ENCODE assay signal across 16 cellular contexts in the genomic region with DNA sequence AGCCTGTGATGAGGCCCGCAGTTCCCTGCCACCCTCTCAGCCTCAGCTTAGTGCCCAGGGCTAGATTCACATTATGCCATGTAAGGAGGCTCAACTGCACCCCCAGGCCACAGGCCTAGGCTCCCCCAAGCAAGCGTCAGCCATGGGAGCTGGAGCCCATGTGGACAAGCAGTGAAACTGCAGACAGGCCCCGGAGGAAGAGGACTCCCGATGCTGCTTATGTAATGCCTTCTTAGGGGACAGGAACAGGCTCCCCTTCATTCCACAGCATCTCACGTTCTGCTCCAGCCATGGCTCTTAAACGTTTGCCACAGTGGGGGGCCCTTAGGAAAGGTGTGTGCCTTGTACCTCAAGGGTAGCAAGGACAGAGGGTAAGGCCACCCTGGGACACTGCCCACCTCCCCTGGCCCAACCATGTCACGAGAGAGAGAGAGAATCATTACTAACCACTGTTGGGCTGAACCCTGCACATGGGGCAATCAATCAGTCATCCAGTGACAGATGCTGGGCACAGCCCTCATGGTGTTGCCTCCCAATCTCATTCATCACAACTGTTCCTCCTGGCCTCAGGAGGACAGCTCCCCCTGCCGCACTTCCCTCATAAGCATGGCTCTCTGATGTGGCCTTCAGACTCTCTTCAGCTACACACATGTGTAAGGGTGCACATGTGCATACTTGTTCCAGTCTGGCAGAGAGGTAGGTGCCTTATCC.
DNase-seq lines count a peak whose midpoint lies in the region; ATAC-seq and TF ChIP-seq lines count a peak whose summit lies in the region.
"Had no signal": no experiment of that assay in that cellular context is flagged by ENCODE, and none has a peak within 500 bp of the region (broad histone marks: within the 10 kb centered on the region; RNA-seq: fewer than 3 reads in every experiment).

No MANE protein-coding gene starts in this region.

- no peak overlapping the region for H3K4me3 ChIP-seq in HCT116 (replicated peaks in 1 of 2; ENCODE audit: low read depth in 1 of 2, low read length in 2 of 2)
- H3K4me3 ChIP-seq: lower lobe of right lung, ovary had no signal

- RAD21 ChIA-PET in HCT116 (lab: Charles Lee; ENCODE audit: low non-redundant PET in 1 of 2, low total read pairs in 2 of 2, uncharacterized antibody in 2 of 2, unreplicated experiment in 2 of 2) = no interaction called here

- POLR2A ChIA-PET in HCT116 (lab: Charles Lee) = no interaction called here
- POLR2A ChIA-PET in WTC11 (lab: Charles Lee) = no interaction called here

- H3K4me2 ChIP-seq in HCT116 (ENCODE audit: low read length) = no peak overlapping the region

- H3K9me3 ChIP-seq in HCT116 (ENCODE audit: control insufficient read depth in 1 of 2, insufficient read depth in 1 of 2, low read depth in 1 of 2, low read length in 2 of 2) = no peaks in the 10 kb centered on the region
- H3K9me3 ChIP-seq: lower lobe of right lung, ovary had no signal

- 0 out of 2 replicates have a peak, but pooled peaks cover 4% of the 10 kb centered on the region for H3K9me3 Mint-ChIP-seq in WTC11
- no peaks in the 10 kb centered on the region for H3K9me3 Mint-ChIP-seq in activated T-cell treated with anti-CD3 and anti-CD28 coated beads, Interleukin-2, amount 50 U/mL, for 4 hours
- H3K9me3 Mint-ChIP-seq: activated CD8-positive, alpha-beta T cell treated with anti-CD3 and anti-CD28 coated beads for 36 hours had no signal

- H3K27ac Mint-ChIP-seq in WTC11 = no peak overlapping the region
- H3K27ac Mint-ChIP-seq: activated CD8-positive, alpha-beta T cell treated with anti-CD3 and anti-CD28 coated beads for 36 hours had no signal

- no peak overlapping the region for H3K27ac ChIP-seq in HCT116 (ENCODE audit: low read depth, low read length)
- H3K27ac ChIP-seq: lower lobe of right lung, ovary had no signal

- 0 out of 2 replicates have a peak, but pooled peaks have one; percentile 5 for TF ChIP-seq RAD21 in HCT116 (IDR thresholded peaks at IDR 0.05; ENCODE audit: low read depth)

- H3K36me3 ChIP-seq in HCT116 (ENCODE audit: control insufficient read depth in 1 of 2, insufficient read depth in 2 of 2, low read length in 2 of 2) = no peaks in the 10 kb centered on the region
- H3K36me3 ChIP-seq: lower lobe of right lung, ovary had no signal

- DNase-seq in ELF-1 (ENCODE audit: low read depth, low spot score) (peak; percentile 33), HCT116 (ENCODE audit: low read depth, low spot score) (no peak), WTC11 (ENCODE audit: low spot score) (no peak), medulla oblongata (ENCODE audit: extremely low spot score) (peak; percentile 80), NCI-H146 treated with DMSO at 0.1 percent for 48 hours (lab: John Stamatoyannopoulos, UW; ENCODE audit: unreplicated experiment) (no peak), SHP77 (lab: John Stamatoyannopoulos, UW) (no peak)
- no peak for DNase-seq in activated T-cell treated with anti-CD3 and anti-CD28 coated beads, Interleukin-2, amount 50 U/mL, for 4 hours
- no peak for DNase-seq in activated CD4-positive, alpha-beta T cell treated with anti-CD3 and anti-CD28 coated beads, Interleukin-2, amount 50 U/mL, for 1 hour
- DNase-seq: activated CD8-positive, alpha-beta T cell treated with anti-CD3 and anti-CD28 coated beads for 36 hours; AML-193; lower lobe of right lung; MM.1S; NCI-H2107; NCI-H524 treated with DMSO at 0.1 percent for 48 hours; ovary; T-helper 2 cell had no signal

- peak; percentile 45 for ATAC-seq in HCT116
- peak; percentile 77 for ATAC-seq in WTC11
- ATAC-seq in activated T-cell treated with anti-CD3 and anti-CD28 coated beads, Interleukin-2, amount 50 U/mL, for 4 hours = no peak
- ATAC-seq: activated CD8-positive, alpha-beta T cell treated with anti-CD3 and anti-CD28 coated beads for 36 hours; lower lobe of right lung had no signal

- H4K20me1 ChIP-seq in HCT116 (ENCODE audit: insufficient read depth) = no peaks in the 10 kb centered on the region

- no peak for TF ChIP-seq POLR2A in HCT116 (IDR thresholded peaks at IDR 0.05; ENCODE audit: borderline replicate concordance, extremely low read depth, insufficient read depth, insufficient read length)

- no peak overlapping the region for H2AFZ ChIP-seq in HCT116 (ENCODE audit: low read depth, low read length, poor library complexity, severe bottlenecking)

- peak in 2 of 3 experiments; percentile 18 to 29; a peak in 3 of 6 replicates for TF ChIP-seq CTCF in HCT116 (IDR thresholded peaks at IDR 0.05 in 2 of 3, conservative IDR thresholded peaks at IDR 0.05 in 1 of 3; ENCODE audit: borderline replicate concordance in 1 of 3, insufficient read depth in 1 of 3, low read depth in 2 of 3, low read length in 2 of 3)
- TF ChIP-seq CTCF in WTC11 (IDR thresholded peaks at IDR 0.05) = no peak

- no peaks in the 10 kb centered on the region for H3K27me3 ChIP-seq in HCT116 (ENCODE audit: insufficient read depth, low read length)
- H3K27me3 ChIP-seq: ovary had no signal

- H3K27me3 Mint-ChIP-seq in WTC11 (ENCODE audit: low read depth) = no peaks in the 10 kb centered on the region
- no peaks in the 10 kb centered on the region for H3K27me3 Mint-ChIP-seq in activated T-cell treated with anti-CD3 and anti-CD28 coated beads, Interleukin-2, amount 50 U/mL, for 4 hours (ENCODE audit: low read depth)
- H3K27me3 Mint-ChIP-seq: activated CD8-positive, alpha-beta T cell treated with anti-CD3 and anti-CD28 coated beads for 36 hours had no signal

- H3K4me1 ChIP-seq in HCT116 (ENCODE audit: control insufficient read depth in 1 of 2, insufficient read depth in 2 of 2, low read length in 2 of 2) = no peaks in the 10 kb centered on the region
- H3K4me1 ChIP-seq: lower lobe of right lung had no signal

- no peak overlapping the region for H3K9ac ChIP-seq in HCT116 (ENCODE audit: low read length)

- BruUV-seq in HCT116 (replicated peaks; lab: Mats Ljungman, UMichigan) = no TSS peak

- no peaks in the 10 kb centered on the region for H3K79me2 ChIP-seq in HCT116 (ENCODE audit: insufficient read depth, low read length)

- H3K4me1 Mint-ChIP-seq in WTC11 = no peaks in the 10 kb centered on the region
- H3K4me1 Mint-ChIP-seq in activated T-cell treated with anti-CD3 and anti-CD28 coated beads, Interleukin-2, amount 50 U/mL, for 4 hours (ENCODE audit: low read depth) = no peaks in the 10 kb centered on the region

- no peaks in the 10 kb centered on the region for H3K9me2 ChIP-seq in HCT116 (ENCODE audit: insufficient read depth)

- H3K4me3 Mint-ChIP-seq in WTC11 = no peak overlapping the region
- H3K4me3 Mint-ChIP-seq in activated T-cell treated with anti-CD3 and anti-CD28 coated beads, Interleukin-2, amount 50 U/mL, for 4 hours = no peak overlapping the region
- H3K4me3 Mint-ChIP-seq: activated CD8-positive, alpha-beta T cell treated with anti-CD3 and anti-CD28 coated beads for 36 hours had no signal

- CTCF ChIA-PET in HCT116 (lab: Charles Lee) (no interaction called here), WTC11 (lab: Charles Lee) (interaction anchor here (0.6 to 1.4 kb wide), 7 partner anchors 13 to 689 kb away, joined by 3 to 5 read pairs (median 3); no protein-coding TSS in a partner anchor)

- intact Hi-C loops in HCT116 (cut with micrococcal nuclease) = no loop called here

- no peaks in the 10 kb centered on the region for H3K36me3 Mint-ChIP-seq in WTC11
- no peaks in the 10 kb centered on the region for H3K36me3 Mint-ChIP-seq in activated T-cell treated with anti-CD3 and anti-CD28 coated beads, Interleukin-2, amount 50 U/mL, for 4 hours (ENCODE audit: insufficient read depth)

TF ChIP-seq in HCT116, 20 proteins besides CTCF, POLR2A, EP300 and RAD21 (continues in another document):
- no peak for TF ChIP-seq CBX3 (IDR thresholded peaks at IDR 0.05; ENCODE audit: low read depth)
- no peak for TF ChIP-seq CEBPB (IDR thresholded peaks at IDR 0.05; ENCODE audit: low read depth)
- no peak for TF ChIP-seq EGR1 (IDR thresholded peaks at IDR 0.05; ENCODE audit: low read depth)
- no peak for TF ChIP-seq FOSL1 (IDR thresholded peaks at IDR 0.05; ENCODE audit: low read depth)
- TF ChIP-seq SIN3A (IDR thresholded peaks at IDR 0.05; ENCODE audit: low read depth) = no peak
- TF ChIP-seq ATF3 (IDR thresholded peaks at IDR 0.05) = no peak
- TF ChIP-seq SP1 (IDR thresholded peaks at IDR 0.05; ENCODE audit: low read depth) = no peak
- TF ChIP-seq TCF7L2 (IDR thresholded peaks at IDR 0.05; ENCODE audit: borderline replicate concordance, extremely low read depth, insufficient read depth, insufficient read length) = no peak

TF ChIP-seq in WTC11, 78 proteins besides CTCF, POLR2A, EP300 and RAD21:
- TF ChIP-seq PRRX2 (CRISPR knock-in tag; IDR thresholded peaks at IDR 0.05) = no peak

Comparison
In these comparisons a context has a peak if more than half of its experiments do, and no peak if none do; other contexts are left out.
1. DNase-seq: peak in ELF-1 (single experiment) and medulla oblongata (single experiment); none in HCT116 (single experiment), WTC11 (single experiment), NCI-H146 treated with DMSO at 0.1 percent for 48 hours (single experiment), activated T-cell treated with anti-CD3 and anti-CD28 coated beads, Interleukin-2, amount 50 U/mL, for 4 hours (single experiment), activated CD4-positive, alpha-beta T cell treated with anti-CD3 and anti-CD28 coated beads, Interleukin-2, amount 50 U/mL, for 1 hour (single experiment) and SHP77 (0 of 2).
2. ATAC-seq: peak in HCT116 (single experiment) and WTC11 (single experiment); none in activated T-cell treated with anti-CD3 and anti-CD28 coated beads, Interleukin-2, amount 50 U/mL, for 4 hours (0 of 2).